Comparison of ENCODE assay signal across 1 cellular context in genomic region chr7:123557016-123557630, GRCh38.
TF ChIP-seq lines count a peak whose summit lies in the region.

No MANE protein-coding gene starts in this region.

TF ChIP-seq in HepG2, 621 proteins besides CTCF, POLR2A, EP300 and RAD21:
- 0 out of 2 replicates have a peak, but pooled peaks have one; percentile 23 for TF ChIP-seq ZNF7 (CRISPR knock-in tag; IDR thresholded peaks at IDR 0.05)
- TF ChIP-seq RBFOX2 (IDR thresholded peaks at IDR 0.05; ENCODE audit: low read depth, low read length), result 0 out of 2 replicates have a peak, but pooled peaks have one; percentile 3
- TF ChIP-seq CREB1 (IDR thresholded peaks at IDR 0.05), result no peak
- TF ChIP-seq CREB1 (CRISPR knock-in tag; IDR thresholded peaks at IDR 0.05), result no peak
- TF ChIP-seq, protein P1, sequence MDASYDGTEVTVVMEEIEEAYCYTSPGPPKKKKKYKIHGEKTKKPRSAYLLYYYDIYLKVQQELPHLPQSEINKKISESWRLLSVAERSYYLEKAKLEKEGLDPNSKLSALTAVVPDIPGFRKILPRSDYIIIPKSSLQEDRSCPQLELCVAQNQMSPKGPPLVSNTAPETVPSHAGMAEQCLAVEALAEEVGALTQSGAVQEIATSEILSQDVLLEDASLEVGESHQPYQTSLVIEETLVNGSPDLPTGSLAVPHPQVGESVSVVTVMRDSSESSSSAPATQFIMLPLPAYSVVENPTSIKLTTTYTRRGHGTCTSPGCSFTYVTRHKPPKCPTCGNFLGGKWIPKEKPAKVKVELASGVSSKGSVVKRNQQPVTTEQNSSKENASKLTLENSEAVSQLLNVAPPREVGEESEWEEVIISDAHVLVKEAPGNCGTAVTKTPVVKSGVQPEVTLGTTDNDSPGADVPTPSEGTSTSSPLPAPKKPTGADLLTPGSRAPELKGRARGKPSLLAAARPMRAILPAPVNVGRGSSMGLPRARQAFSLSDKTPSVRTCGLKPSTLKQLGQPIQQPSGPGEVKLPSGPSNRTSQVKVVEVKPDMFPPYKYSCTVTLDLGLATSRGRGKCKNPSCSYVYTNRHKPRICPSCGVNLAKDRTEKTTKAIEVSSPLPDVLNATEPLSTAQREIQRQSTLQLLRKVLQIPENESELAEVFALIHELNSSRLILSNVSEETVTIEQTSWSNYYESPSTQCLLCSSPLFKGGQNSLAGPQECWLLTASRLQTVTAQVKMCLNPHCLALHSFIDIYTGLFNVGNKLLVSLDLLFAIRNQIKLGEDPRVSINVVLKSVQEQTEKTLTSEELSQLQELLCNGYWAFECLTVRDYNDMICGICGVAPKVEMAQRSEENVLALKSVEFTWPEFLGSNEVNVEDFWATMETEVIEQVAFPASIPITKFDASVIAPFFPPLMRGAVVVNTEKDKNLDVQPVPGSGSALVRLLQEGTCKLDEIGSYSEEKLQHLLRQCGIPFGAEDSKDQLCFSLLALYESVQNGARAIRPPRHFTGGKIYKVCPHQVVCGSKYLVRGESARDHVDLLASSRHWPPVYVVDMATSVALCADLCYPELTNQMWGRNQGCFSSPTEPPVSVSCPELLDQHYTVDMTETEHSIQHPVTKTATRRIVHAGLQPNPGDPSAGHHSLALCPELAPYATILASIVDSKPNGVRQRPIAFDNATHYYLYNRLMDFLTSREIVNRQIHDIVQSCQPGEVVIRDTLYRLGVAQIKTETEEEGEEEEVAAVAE (CRISPR knock-in tag; IDR thresholded peaks at IDR 0.05; ENCODE audit: borderline replicate concordance), result peak; percentile 6; the same call in 1 of the 2 replicates
- 0 out of 2 replicates have a peak, but pooled peaks have one; percentile 38 for TF ChIP-seq NFIC (IDR thresholded peaks at IDR 0.05; ENCODE audit: low read length)
- TF ChIP-seq ELF4 (CRISPR knock-in tag; IDR thresholded peaks at IDR 0.05; ENCODE audit: borderline replicate concordance), result 0 out of 2 replicates have a peak, but pooled peaks have one; percentile 13
- peak in 1 of 2 experiments; percentile 37; a peak in 1 of 4 replicates for TF ChIP-seq REST (IDR thresholded peaks at IDR 0.05; ENCODE audit: borderline replicate concordance in 1 of 2, low read depth in 1 of 2, low read length in 2 of 2)
- no peak for TF ChIP-seq HNF4G (IDR thresholded peaks at IDR 0.05; ENCODE audit: borderline replicate concordance, low read depth, low read length)
- TF ChIP-seq HNF4G (CRISPR knock-in tag; IDR thresholded peaks at IDR 0.05; ENCODE audit: borderline replicate concordance, low read depth), result 0 out of 2 replicates have a peak, but pooled peaks have one; percentile 5
- TF ChIP-seq JARID2 (CRISPR knock-in tag; IDR thresholded peaks at IDR 0.05; ENCODE audit: insufficient replicate concordance), result no peak
- 0 out of 2 replicates have a peak, but pooled peaks have one; percentile 36 for TF ChIP-seq NR0B2 (CRISPR knock-in tag; IDR thresholded peaks at IDR 0.05)
- 0 out of 2 replicates have a peak, but pooled peaks have one; percentile 27 for TF ChIP-seq ZNF616 (CRISPR knock-in tag; IDR thresholded peaks at IDR 0.05; ENCODE audit: low read depth)
